ENCODE assay signal across 8 cellular contexts in the genomic region with DNA sequence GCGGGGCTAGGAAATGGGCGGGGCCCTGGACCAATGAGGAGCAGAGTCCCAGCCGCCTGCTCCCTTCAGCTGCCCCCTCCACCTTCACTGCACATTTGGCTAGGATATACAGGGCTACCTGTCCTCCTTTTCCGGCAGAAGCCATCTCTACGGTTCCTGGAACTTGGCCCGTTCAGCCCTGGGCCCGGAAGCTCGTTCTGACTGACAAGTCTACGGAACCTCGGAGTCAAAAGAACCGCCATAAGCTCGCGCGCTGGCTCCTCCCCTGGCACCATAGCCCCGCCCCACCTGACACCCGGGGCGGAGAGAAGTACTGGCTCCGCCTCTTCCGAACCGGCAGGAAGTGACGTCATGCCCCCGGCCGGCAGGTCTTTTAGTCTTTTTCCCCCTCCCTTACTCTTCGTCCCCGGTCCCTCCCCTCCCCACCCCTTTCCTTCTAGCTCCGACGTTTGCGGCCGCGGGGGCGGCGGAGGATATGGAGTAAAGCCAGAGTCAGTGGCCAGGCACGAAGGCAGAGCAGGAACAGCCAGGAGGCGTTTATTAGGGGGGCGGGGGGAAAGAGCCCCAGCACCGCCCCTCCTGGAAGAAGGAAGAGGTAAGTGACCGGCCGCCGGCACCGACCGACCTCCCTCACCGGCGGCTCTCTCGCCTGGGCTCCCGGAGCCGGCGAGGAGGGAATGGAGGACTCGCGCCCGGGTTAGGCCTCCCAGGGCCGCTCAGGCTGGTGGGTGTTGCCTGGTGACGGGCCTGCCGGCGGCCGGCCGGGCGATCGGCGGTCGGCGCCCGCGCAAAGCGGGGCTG. TPM values are rescaled to one million over a fixed set of nuclear protein-coding genes. Genes with fewer than 3 reads are reported as not detected.
DNase-seq lines count a peak whose midpoint lies in the region; ATAC-seq and TF ChIP-seq lines count a peak whose summit lies in the region.

A gene (minus strand): TSS at position 278 of the 801 bp plus-strand sequence. CDS start 3 bp downstream, at position 275.
A gene with protein sequence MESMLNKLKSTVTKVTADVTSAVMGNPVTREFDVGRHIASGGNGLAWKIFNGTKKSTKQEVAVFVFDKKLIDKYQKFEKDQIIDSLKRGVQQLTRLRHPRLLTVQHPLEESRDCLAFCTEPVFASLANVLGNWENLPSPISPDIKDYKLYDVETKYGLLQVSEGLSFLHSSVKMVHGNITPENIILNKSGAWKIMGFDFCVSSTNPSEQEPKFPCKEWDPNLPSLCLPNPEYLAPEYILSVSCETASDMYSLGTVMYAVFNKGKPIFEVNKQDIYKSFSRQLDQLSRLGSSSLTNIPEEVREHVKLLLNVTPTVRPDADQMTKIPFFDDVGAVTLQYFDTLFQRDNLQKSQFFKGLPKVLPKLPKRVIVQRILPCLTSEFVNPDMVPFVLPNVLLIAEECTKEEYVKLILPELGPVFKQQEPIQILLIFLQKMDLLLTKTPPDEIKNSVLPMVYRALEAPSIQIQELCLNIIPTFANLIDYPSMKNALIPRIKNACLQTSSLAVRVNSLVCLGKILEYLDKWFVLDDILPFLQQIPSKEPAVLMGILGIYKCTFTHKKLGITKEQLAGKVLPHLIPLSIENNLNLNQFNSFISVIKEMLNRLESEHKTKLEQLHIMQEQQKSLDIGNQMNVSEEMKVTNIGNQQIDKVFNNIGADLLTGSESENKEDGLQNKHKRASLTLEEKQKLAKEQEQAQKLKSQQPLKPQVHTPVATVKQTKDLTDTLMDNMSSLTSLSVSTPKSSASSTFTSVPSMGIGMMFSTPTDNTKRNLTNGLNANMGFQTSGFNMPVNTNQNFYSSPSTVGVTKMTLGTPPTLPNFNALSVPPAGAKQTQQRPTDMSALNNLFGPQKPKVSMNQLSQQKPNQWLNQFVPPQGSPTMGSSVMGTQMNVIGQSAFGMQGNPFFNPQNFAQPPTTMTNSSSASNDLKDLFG (plus strand): TSS at position 376 of the 801 bp plus-strand sequence. CDS start 15,794 bp downstream, outside the sequence.

- no peak for TF ChIP-seq CTCF in upper lobe of right lung (IDR thresholded peaks at IDR 0.05)

- ATAC-seq in HG02884 (IDR thresholded peaks at IDR 0.05; ENCODE audit: unreplicated experiment) (peak; percentile 88), left cardiac atrium (peak; percentile 97), upper lobe of right lung (peak; percentile 96)

- H3K4me3 ChIP-seq in upper lobe of right lung, result peak within 1 kb of the TSS; percentile 90

- H3K27me3 ChIP-seq in upper lobe of right lung, result no peaks in the 10 kb centered on the region

- TF ChIP-seq POLR2A in GM15510 (IDR thresholded peaks at IDR 0.05; ENCODE audit: borderline replicate concordance, extremely low read depth, insufficient read length), result peak; percentile 53

- intact Hi-C loops in left cardiac atrium (cut with DNase I), result no loop called here
- intact Hi-C loops in posterior vena cava (cut with DNase I), result no loop called here
- intact Hi-C loops in upper lobe of right lung (cut with DNase I), result no loop called here

- H3K9me3 ChIP-seq in upper lobe of right lung, result no peaks in the 10 kb centered on the region

- H3K4me1 ChIP-seq in upper lobe of right lung, result peaks cover 32% of the 10 kb centered on the region

- DNase-seq in NCI-H146 treated with DMSO at 0.1 percent for 48 hours (lab: John Stamatoyannopoulos, UW; ENCODE audit: unreplicated experiment) (peak; percentile 92), T-helper 1 cell (peak; percentile 87 to 95 (median 90)), amygdala (lab: John Stamatoyannopoulos, UW) (peak; percentile 62 to 99 (median 94)), left cardiac atrium (peak; percentile 96), posterior vena cava (ENCODE audit: low spot score) (peak; percentile 99), upper lobe of right lung (peak; percentile 98)

- no peaks in the 10 kb centered on the region for H3K36me3 ChIP-seq in upper lobe of right lung

- H3K27ac ChIP-seq in upper lobe of right lung, result peak within 1 kb of the TSS; percentile 97

RNA-seq across cellular contexts. Expression of the first gene that starts in this region (rescaled TPM):
- total RNA-seq in left cardiac atrium (under 1 TPM; 0.53 to 0.55 TPM), posterior vena cava (under 1 TPM in 1 of 2 donors, not detected in 1; 0.48 TPM), upper lobe of right lung (0.61 TPM)

RNA-seq across cellular contexts. Expression of the second gene that starts in this region (rescaled TPM):
- 10 to 100 TPM; 25.4 to 30.3 TPM for total RNA-seq in left cardiac atrium
- total RNA-seq in posterior vena cava, result 10 to 100 TPM; 40.4 to 55.1 TPM
- 40.8 TPM for total RNA-seq in upper lobe of right lung

Comparison
In these comparisons a context has a peak if more than half of its experiments do, and no peak if none do; other contexts are left out.
1. Peak in every context shown above with its lines: DNase-seq, ATAC-seq, H3K4me3 ChIP-seq and H3K27ac ChIP-seq.